Comparison of ENCODE assay signal across 18 cellular contexts in genomic region chr6:19327684-19328083, GRCh38.
A peak's percentile ranks its signal among the peaks of the same experiment; 100 is the strongest.
DNase-seq lines count a peak whose midpoint lies in the region; ATAC-seq and TF ChIP-seq lines count a peak whose summit lies in the region.
"Had no signal": no experiment of that assay in that cellular context is flagged by ENCODE, and none has a peak within 500 bp of the region (broad histone marks: within the 10 kb centered on the region; RNA-seq: fewer than 3 reads in every experiment).

No MANE protein-coding gene starts in this region.

- POLR2A ChIA-PET in Panc1 (lab: Charles Lee), result no interaction called here
- POLR2A ChIA-PET in MCF 10A (lab: Yijun Ruan, JAX), result no interaction called here

- H3K9me3 Mint-ChIP-seq in MCF 10A (ENCODE audit: unreplicated experiment), result no peaks in the 10 kb centered on the region

- no peaks in the 10 kb centered on the region for H3K36me3 Mint-ChIP-seq in MCF 10A (ENCODE audit: insufficient read depth, unreplicated experiment)
- H3K36me3 Mint-ChIP-seq: naive B cell had no signal

- intact Hi-C loops in left ventricle myocardium superior (cut with micrococcal nuclease), result no loop called here
- intact Hi-C loops in Panc1 (cut with micrococcal nuclease; ENCODE audit: unreplicated experiment), result no loop called here
- intact Hi-C loops in MCF 10A (cut with micrococcal nuclease), result no loop called here

- no peaks in the 10 kb centered on the region for H3K27me3 Mint-ChIP-seq in MCF 10A (ENCODE audit: insufficient read depth, unreplicated experiment)
- H3K27me3 Mint-ChIP-seq: naive B cell had no signal

- H3K4me1 Mint-ChIP-seq in MCF 10A (ENCODE audit: insufficient read depth, unreplicated experiment), result no peaks in the 10 kb centered on the region

- TF ChIP-seq CTCF in cardiac muscle cell (IDR thresholded peaks at IDR 0.05; ENCODE audit: low read depth, low read length) (no peak), Panc1 (IDR thresholded peaks at IDR 0.05) (no peak), MCF 10A (IDR thresholded peaks at IDR 0.05; ENCODE audit: unreplicated experiment) (no peak)

- no CpG with 5 or more reads among the region's 8 CpGs for WGBS in mesendoderm (ENCODE audit: extremely low coverage, insufficient coverage, low lambda C conversion rate)

- H3K79me2 ChIP-seq in mesendoderm (ENCODE audit: control insufficient read depth, insufficient read depth, low read length), result no peaks in the 10 kb centered on the region

- no peak overlapping the region for H3K4ac ChIP-seq in mesendoderm (ENCODE audit: low read depth, low read length)

- no peak overlapping the region for H3K27ac Mint-ChIP-seq in MCF 10A (ENCODE audit: low read depth, unreplicated experiment)
- H3K27ac Mint-ChIP-seq: naive B cell had no signal

- H3K4me1 ChIP-seq in cardiac muscle cell (ENCODE audit: low read depth) (peaks cover 4% of the 10 kb centered on the region), Panc1 (ENCODE audit: control insufficient read depth, insufficient read depth, low read length) (peaks cover 2% of the 10 kb centered on the region; the same call in 1 of the 2 replicates), mesendoderm (ENCODE audit: control insufficient read depth, low read depth, low read length) (peaks cover 1% of the 10 kb centered on the region)
- H3K4me1 ChIP-seq: prostate gland had no signal

- H3K27ac ChIP-seq in cardiac muscle cell (no peak overlapping the region), Panc1 (ENCODE audit: low read length) (peak overlapping the region; percentile 48; the same call in 1 of the 2 replicates), mesendoderm (ENCODE audit: low read depth, low read length) (no peak overlapping the region)
- H3K27ac ChIP-seq: prostate gland, WERI-Rb-1 had no signal

- in situ Hi-C loops in Panc1 (cut with HindIII; ENCODE audit: low pct_unique_long_range_greater_than_20kb, low sequenced_read_pairs), result no loop called here

- no peak overlapping the region for H3K4me2 ChIP-seq in mesendoderm (ENCODE audit: low read length)

- no peaks in the 10 kb centered on the region for H3K9me3 ChIP-seq in cardiac muscle cell (ENCODE audit: low read depth)
- no peaks in the 10 kb centered on the region for H3K9me3 ChIP-seq in Panc1 (ENCODE audit: control insufficient read depth, insufficient read depth, low read depth, low read length)
- H3K9me3 ChIP-seq: prostate gland had no signal

- no peaks in the 10 kb centered on the region for H3K79me1 ChIP-seq in mesendoderm (ENCODE audit: low read length)

- peak; percentile 12 to 25 for DNase-seq in cardiac muscle cell (ENCODE audit: low read depth in 1 of 2, low spot score in 1 of 2)
- DNase-seq in left ventricle myocardium superior, result no peak
- no peak for DNase-seq in Panc1 (ENCODE audit: low read depth, low spot score)
- no peak for DNase-seq in mesendoderm
- DNase-seq in MCF 10A (ENCODE audit: unreplicated experiment), result no peak
- no peak for DNase-seq in inferior parietal cortex (ENCODE audit: extremely low spot score)
- no peak for DNase-seq in NCI-H82 treated with DMSO at 0.1 percent for 48 hours (lab: John Stamatoyannopoulos, UW; ENCODE audit: unreplicated experiment)
- DNase-seq: central memory CD4-positive, alpha-beta T cell; GDM1; Karpas-422; naive B cell; NCI-H1436; NK-92 treated with Interleukin-12 subunit alpha and Interleukin-12 subunit beta, amount 100 ng/mL, for 24 hours; stimulated activated naive CD8-positive, alpha-beta T cell treated with anti-CD3 and anti-CD28 coated beads, Interleukin-15, Interleukin-2, amounts not matched to agents 100 U/mL and 50 U/mL, for 24 hours; T-helper 1 cell; WERI-Rb-1 had no signal

- H3K36me3 ChIP-seq in cardiac muscle cell (no peaks in the 10 kb centered on the region), Panc1 (ENCODE audit: control insufficient read depth, insufficient read depth, low read length) (no peaks in the 10 kb centered on the region), mesendoderm (ENCODE audit: control insufficient read depth, insufficient read depth, low read length) (no peaks in the 10 kb centered on the region)
- H3K36me3 ChIP-seq: prostate gland, WERI-Rb-1 had no signal

- H3K4me3 ChIP-seq in cardiac muscle cell (no peak overlapping the region), Panc1 (ENCODE audit: low read depth in 2 of 2, low read length in 2 of 2) (no peak overlapping the region), mesendoderm (ENCODE audit: low read length) (no peak overlapping the region)
- H3K4me3 ChIP-seq: prostate gland had no signal

- no peak overlapping the region for H2BK15ac ChIP-seq in mesendoderm (replicated peaks; ENCODE audit: low read depth)

- no peak for ATAC-seq in left ventricle myocardium superior
- ATAC-seq in Panc1, result no peak
- ATAC-seq in GM18511 (IDR thresholded peaks at IDR 0.05; ENCODE audit: unreplicated experiment), result no peak
- ATAC-seq: stimulated activated naive CD8-positive, alpha-beta T cell treated with anti-CD3 and anti-CD28 coated beads, Interleukin-15, Interleukin-2, amounts not matched to agents 100 U/mL and 50 U/mL, for 24 hours had no signal

- H3K18ac ChIP-seq in mesendoderm (ENCODE audit: low read length), result no peak overlapping the region

- H4K5ac ChIP-seq in mesendoderm (ENCODE audit: low read length), result no peak overlapping the region

- H3K56ac ChIP-seq in mesendoderm (ENCODE audit: low read length), result peak overlapping the region; percentile 56

- no peak overlapping the region for H3K9ac ChIP-seq in mesendoderm (ENCODE audit: low read length)

- no peak overlapping the region for H3K23ac ChIP-seq in mesendoderm (ENCODE audit: low read length)

- H2AK5ac ChIP-seq in mesendoderm (ENCODE audit: low read length), result no peak overlapping the region

- H3K4me3 Mint-ChIP-seq in MCF 10A (ENCODE audit: unreplicated experiment), result no peak overlapping the region
- H3K4me3 Mint-ChIP-seq: naive B cell had no signal

- CTCF ChIA-PET in Panc1 (lab: Charles Lee), result no interaction called here
- CTCF ChIA-PET in MCF 10A (lab: Yijun Ruan, JAX), result no interaction called here

- no peak overlapping the region for H4K8ac ChIP-seq in mesendoderm (ENCODE audit: low read depth, low read length)

- H3K27me3 ChIP-seq in cardiac muscle cell, result no peaks in the 10 kb centered on the region
- no peaks in the 10 kb centered on the region for H3K27me3 ChIP-seq in Panc1 (ENCODE audit: control insufficient read depth, insufficient read depth, low read length)
- no peaks in the 10 kb centered on the region for H3K27me3 ChIP-seq in mesendoderm (ENCODE audit: insufficient read depth, low read length, poor library complexity)

- BruUV-seq in Panc1 (replicated peaks; lab: Mats Ljungman, UMichigan) (no TSS peak), MCF 10A (replicated peaks; lab: Mats Ljungman, UMichigan) (no TSS peak)

- no peak overlapping the region for H2BK120ac ChIP-seq in mesendoderm (ENCODE audit: low read depth, low read length)

- no peak overlapping the region for H2BK5ac ChIP-seq in mesendoderm (ENCODE audit: low read length)

Comparison
In these comparisons a context has a peak if more than half of its experiments do, and no peak if none do; other contexts are left out.
1. DNase-seq: peak in cardiac muscle cell (2 of 2); none in left ventricle myocardium superior (single experiment), Panc1 (single experiment), mesendoderm (single experiment), MCF 10A (single experiment), inferior parietal cortex (single experiment) and NCI-H82 treated with DMSO at 0.1 percent for 48 hours (single experiment).